Comparison of ENCODE assay signal across 9 cellular contexts in genomic region chr10:102583435-102584417, GRCh38.
DNase-seq lines count a peak whose midpoint lies in the region; TF ChIP-seq lines count a peak whose summit lies in the region.
"Had no signal": no experiment of that assay in that cellular context is flagged by ENCODE, and none has a peak within 500 bp of the region (broad histone marks: within the 10 kb centered on the region; RNA-seq: fewer than 3 reads in every experiment).

No MANE protein-coding gene starts in this region.

- 50 to 52% methylated on average over 4 to 8 of the region's 11 CpGs for WGBS in endodermal cell (ENCODE audit: insufficient coverage in 1 of 2, insufficient read length in 1 of 2), 2 experiments

- no peaks in the 10 kb centered on the region for H3K36me3 ChIP-seq in endodermal cell (ENCODE audit: control insufficient read depth, insufficient read depth, low read length)
- H3K36me3 ChIP-seq: BLaER1 had no signal

- H3K27me3 Mint-ChIP-seq in endodermal cell (ENCODE audit: insufficient read depth) (peaks cover 1% of the 10 kb centered on the region), mesothelial cell of epicardium (ENCODE audit: low read depth) (no peaks in the 10 kb centered on the region)

- H3K4me3 Mint-ChIP-seq in endodermal cell (no peak overlapping the region), mesothelial cell of epicardium (no peak overlapping the region)

- H3K9ac ChIP-seq in endodermal cell (ENCODE audit: extremely low read depth, low read length, poor library complexity, severe bottlenecking), result no peak overlapping the region
- H3K9ac ChIP-seq: BLaER1 had no signal

- H3K9me3 ChIP-seq in endodermal cell (ENCODE audit: control insufficient read depth, low read length), result no peaks in the 10 kb centered on the region
- H3K9me3 ChIP-seq: BLaER1 had no signal

- H3K4me1 ChIP-seq in endodermal cell (ENCODE audit: control insufficient read depth, insufficient read depth, low read length), result peaks cover 7% of the 10 kb centered on the region

- H3K27ac Mint-ChIP-seq in endodermal cell, result no peak overlapping the region
- peak overlapping the region; percentile 9 for H3K27ac Mint-ChIP-seq in mesothelial cell of epicardium

- H3K27me3 ChIP-seq in endodermal cell (ENCODE audit: control insufficient read depth, insufficient read depth, low read length, poor library complexity, severe bottlenecking), result no peaks in the 10 kb centered on the region
- H3K27me3 ChIP-seq: BLaER1 had no signal

- H3K27ac ChIP-seq in endodermal cell (ENCODE audit: low read depth, low read length), result peak overlapping the region; percentile 30
- H3K27ac ChIP-seq: BLaER1 had no signal

- peak; percentile 25 to 43 for DNase-seq in NCI-H187 (lab: John Stamatoyannopoulos, UW)
- no peak for DNase-seq in NCI-H187 treated with DMSO at 0.1 percent for 48 hours (lab: John Stamatoyannopoulos, UW)
- DNase-seq in HK-2 (ENCODE audit: unreplicated experiment), result peak; percentile 87
- peak; percentile 86 for DNase-seq in NOMO-1 treated with DMSO at 0.1 percent for 48 hours (lab: John Stamatoyannopoulos, UW; ENCODE audit: unreplicated experiment)
- DNase-seq in activated CD8-positive, alpha-beta memory T cell treated with anti-CD3 and anti-CD28 coated beads for 4 hours (ENCODE audit: low read depth in 2 of 2), result peak; percentile 58
- peak; percentile 95 for DNase-seq in endodermal cell
- peak; percentile 58 to 84 for DNase-seq in mesothelial cell of epicardium (ENCODE audit: low spot score in 2 of 2, unreplicated experiment in 2 of 2)
- DNase-seq in stimulated activated CD8-positive, alpha-beta memory T cell treated with anti-CD3 and anti-CD28 coated beads, Interleukin-2, amount 100 ng/mL, for 1 hour (ENCODE audit: low read depth in 2 of 2), result peak; percentile 53 to 67

- peaks cover 2% of the 10 kb centered on the region for H3K36me3 Mint-ChIP-seq in endodermal cell (ENCODE audit: low read depth)
- H3K36me3 Mint-ChIP-seq in mesothelial cell of epicardium, result peaks cover 3% of the 10 kb centered on the region

- no peak overlapping the region for H3K4me3 ChIP-seq in endodermal cell (ENCODE audit: low read length)
- H3K4me3 ChIP-seq: BLaER1 had no signal

- H3K9me3 Mint-ChIP-seq in endodermal cell (peaks cover 2% of the 10 kb centered on the region), mesothelial cell of epicardium (peaks cover 4% of the 10 kb centered on the region)

- peak; percentile 95 for TF ChIP-seq CTCF in endodermal cell (conservative IDR thresholded peaks at IDR 0.05)
- peak; percentile 85 for TF ChIP-seq CTCF in mesothelial cell of epicardium (IDR thresholded peaks at IDR 0.05; ENCODE audit: unreplicated experiment)

- H3K4me1 Mint-ChIP-seq in endodermal cell (peaks cover 33% of the 10 kb centered on the region), mesothelial cell of epicardium (peaks cover 16% of the 10 kb centered on the region)
